ENCODE assay signal across 20 cellular contexts in the genomic region with DNA sequence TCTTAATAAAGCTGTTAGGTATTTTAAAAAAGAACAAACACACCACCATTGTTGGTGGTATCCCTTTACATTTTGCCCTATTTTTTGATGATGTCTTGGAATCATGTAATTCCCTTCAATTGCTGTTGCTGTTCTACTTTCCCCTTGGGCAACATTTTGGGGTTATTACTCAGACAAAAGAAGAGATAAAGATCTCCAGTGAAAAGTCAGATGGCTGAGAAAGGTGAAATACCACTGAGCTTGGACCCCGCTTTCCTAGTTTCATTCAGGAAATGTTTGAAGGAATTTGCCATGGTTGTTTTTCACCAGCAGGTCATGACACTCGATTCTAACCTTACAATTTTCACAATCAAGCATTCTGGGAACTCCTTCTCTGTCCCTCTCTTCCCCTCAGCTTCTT.
"Had no signal": no experiment of that assay in that cellular context is flagged by ENCODE, and none has a peak within 500 bp of the region (broad histone marks: within the 10 kb centered on the region; RNA-seq: fewer than 3 reads in every experiment).

No MANE protein-coding gene starts in this region.

- H3K27me3 ChIP-seq: ascending aorta, brain microvascular endothelial cell, foreskin keratinocyte, transverse colon, uterus had no signal

- H3K36me3 ChIP-seq: ascending aorta, brain microvascular endothelial cell, left ventricle myocardium inferior, transverse colon, uterus had no signal

- H3K9me3 ChIP-seq: ascending aorta, left ventricle myocardium inferior, transverse colon, uterus had no signal

- H3K4me3 ChIP-seq: ascending aorta, left ventricle myocardium inferior, transverse colon, uterus had no signal

- DNase-seq: activated B cell treated with CpG ODN at 0.5 μM for 24 hours; activated CD4-positive, alpha-beta memory T cell treated with anti-CD3 and anti-CD28 coated beads, Interleukin-2, amount 10 ng/mL, durations not matched to agents 7 days and 5 days; activated CD4-positive, alpha-beta T cell treated with anti-CD3 and anti-CD28 coated beads for 48 hours; activated gamma-delta T cell; activated naive CD4-positive, alpha-beta T cell treated with anti-CD3 and anti-CD28 coated beads, Interleukin-2, amount 50 U/mL, for 16 hours; activated naive CD8-positive, alpha-beta T cell treated with anti-CD3 and anti-CD28 coated beads, Interleukin-2, amount 50 U/mL, for 24 hours; brain microvascular endothelial cell; caudate nucleus; dermis blood vessel endothelial cell; effector CD8-positive, alpha-beta T cell; immature natural killer cell; left ventricle myocardium inferior; nucleus accumbens; small intestine; stimulated activated CD4-positive, alpha-beta T cell treated with anti-CD3 and anti-CD28 coated beads, Interleukin-2, amount 100 ng/mL, for 24 hours; T-helper 1 cell; transverse colon; uterus had no signal

- H3K27ac ChIP-seq: ascending aorta, brain microvascular endothelial cell, foreskin keratinocyte, left ventricle myocardium inferior, transverse colon, uterus had no signal

- H3K4me1 ChIP-seq: ascending aorta, foreskin keratinocyte, left ventricle myocardium inferior, transverse colon, uterus had no signal
